17 cellular contexts compared by ENCODE assay signal in the genomic region with DNA sequence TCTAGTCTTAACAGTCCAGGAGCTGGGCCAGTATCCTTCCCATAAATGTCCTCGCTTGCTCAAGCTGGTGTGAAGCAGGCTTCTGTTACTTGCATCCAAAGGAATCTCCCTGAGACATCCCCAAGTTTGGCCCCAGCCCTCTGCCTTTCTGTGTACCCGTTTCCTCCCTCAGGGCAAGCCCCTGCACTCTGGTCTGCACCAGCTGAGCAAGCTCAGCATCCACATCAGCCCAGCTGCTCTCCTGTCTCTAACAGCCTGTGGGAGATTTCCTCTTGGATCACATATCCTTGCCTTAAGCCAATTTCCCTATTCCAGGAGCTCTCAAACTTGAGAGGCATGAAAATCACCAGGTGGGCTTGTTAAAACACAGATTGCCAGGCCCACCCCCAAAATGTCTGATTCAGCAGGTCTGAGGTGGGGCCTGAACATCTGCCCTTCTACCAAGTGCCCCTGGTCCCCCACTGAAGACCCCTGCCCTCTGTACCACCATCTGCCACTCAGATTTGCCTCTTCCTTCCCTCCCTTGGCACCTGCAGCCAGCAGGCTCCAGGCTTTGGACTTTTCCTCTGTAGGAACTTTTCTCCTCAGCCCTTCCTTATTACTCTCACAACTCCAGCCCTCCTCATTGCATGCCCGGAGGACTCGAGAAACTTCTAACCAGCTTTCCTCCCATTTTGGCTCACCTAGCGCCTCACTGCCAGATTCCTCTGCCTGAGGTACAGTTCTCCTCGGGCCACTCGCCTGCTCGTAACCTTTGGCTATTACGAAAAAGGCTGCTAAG. TPM values are rescaled to one million over a fixed set of nuclear protein-coding genes. Genes with fewer than 3 reads are reported as not detected.
DNase-seq lines count a peak whose midpoint lies in the region; ATAC-seq and TF ChIP-seq lines count a peak whose summit lies in the region.
"Had no signal": no experiment of that assay in that cellular context is flagged by ENCODE, and none has a peak within 500 bp of the region (broad histone marks: within the 10 kb centered on the region; RNA-seq: fewer than 3 reads in every experiment).

No MANE protein-coding gene starts in this region.

- intact Hi-C loops in upper lobe of right lung (cut with DNase I): no loop called here

- H3K4me1 ChIP-seq in SJCRH30: peaks cover 12% of the 10 kb centered on the region
- H3K4me1 ChIP-seq in upper lobe of right lung: peaks cover 14% of the 10 kb centered on the region
- H3K4me1 ChIP-seq: A549, Caco-2 had no signal

- POLR2A ChIA-PET in RWPE1 (lab: Yijun Ruan, JAX; ENCODE audit: low non-redundant PET): no interaction called here

- H3K27ac ChIP-seq in SJCRH30 (no peak overlapping the region), upper lobe of right lung (no peak overlapping the region), RWPE1 (no peak overlapping the region)
- H3K27ac ChIP-seq: A549 had no signal

- H3K9me3 Mint-ChIP-seq in mesothelial cell of epicardium: no peaks in the 10 kb centered on the region
- H3K9me3 Mint-ChIP-seq in activated naive CD8-positive, alpha-beta T cell treated with anti-CD3 and anti-CD28 coated beads, Interleukin-2, amount 50 U/mL, for 24 hours: no peaks in the 10 kb centered on the region
- H3K9me3 Mint-ChIP-seq: IgD-negative memory B cell had no signal

- H3K27me3 ChIP-seq in SJCRH30: no peaks in the 10 kb centered on the region
- H3K27me3 ChIP-seq in upper lobe of right lung: no peaks in the 10 kb centered on the region

- H3K27me3 Mint-ChIP-seq in mesothelial cell of epicardium (ENCODE audit: low read depth): peaks cover 28% of the 10 kb centered on the region
- H3K27me3 Mint-ChIP-seq in activated naive CD8-positive, alpha-beta T cell treated with anti-CD3 and anti-CD28 coated beads, Interleukin-2, amount 50 U/mL, for 24 hours: peaks cover 7% of the 10 kb centered on the region

- no peaks in the 10 kb centered on the region for H3K9me3 ChIP-seq in SJCRH30 (replicated peaks)
- H3K9me3 ChIP-seq in upper lobe of right lung: no peaks in the 10 kb centered on the region
- H3K9me3 ChIP-seq: A549, Caco-2 had no signal

- TF ChIP-seq CTCF in mesothelial cell of epicardium (IDR thresholded peaks at IDR 0.05; ENCODE audit: unreplicated experiment) (no peak), upper lobe of right lung (IDR thresholded peaks at IDR 0.05) (no peak), RWPE1 (conservative IDR thresholded peaks at IDR 0.05; ENCODE audit: low read depth) (no peak)

- H3K27ac Mint-ChIP-seq in mesothelial cell of epicardium: peak overlapping the region; percentile 19
- no peak overlapping the region for H3K27ac Mint-ChIP-seq in activated naive CD8-positive, alpha-beta T cell treated with anti-CD3 and anti-CD28 coated beads, Interleukin-2, amount 50 U/mL, for 24 hours

- H3K36me3 Mint-ChIP-seq in mesothelial cell of epicardium: no peaks in the 10 kb centered on the region
- no peaks in the 10 kb centered on the region for H3K36me3 Mint-ChIP-seq in activated naive CD8-positive, alpha-beta T cell treated with anti-CD3 and anti-CD28 coated beads, Interleukin-2, amount 50 U/mL, for 24 hours (ENCODE audit: low read depth)
- H3K36me3 Mint-ChIP-seq: IgD-negative memory B cell had no signal

- peaks cover 42% of the 10 kb centered on the region for H3K4me1 Mint-ChIP-seq in mesothelial cell of epicardium
- H3K4me1 Mint-ChIP-seq in activated naive CD8-positive, alpha-beta T cell treated with anti-CD3 and anti-CD28 coated beads, Interleukin-2, amount 50 U/mL, for 24 hours: no peaks in the 10 kb centered on the region
- H3K4me1 Mint-ChIP-seq: IgD-negative memory B cell had no signal

- peak; percentile 60 for ATAC-seq in upper lobe of right lung
- ATAC-seq in activated naive CD8-positive, alpha-beta T cell treated with anti-CD3 and anti-CD28 coated beads, Interleukin-2, amount 50 U/mL, for 24 hours: no peak

- H3K36me3 ChIP-seq in SJCRH30: no peaks in the 10 kb centered on the region
- H3K36me3 ChIP-seq in upper lobe of right lung: no peaks in the 10 kb centered on the region

- DNase-seq in NCI-H2171 treated with DMSO at 0.1 percent for 48 hours (lab: John Stamatoyannopoulos, UW) (peak; percentile 56), NCI-H2171 (lab: John Stamatoyannopoulos, UW) (no peak), SJCRH30 (peak; percentile 32 to 68), mesothelial cell of epicardium (ENCODE audit: low spot score in 2 of 2, unreplicated experiment in 2 of 2) (no peak), upper lobe of right lung (peak; percentile 6), HUDEP-2 (lab: John Stamatoyannopoulos, UW; ENCODE audit: unreplicated experiment in 76 of 76) (no peak), RWPE1 (ENCODE audit: low spot score) (no peak)
- DNase-seq in activated naive CD8-positive, alpha-beta T cell treated with anti-CD3 and anti-CD28 coated beads, Interleukin-2, amount 50 U/mL, for 24 hours: no peak
- DNase-seq: Caco-2, DND-41, GDM1, HCEC 1CT, MV-4-11, NCI-H1417 treated with DMSO at 0.1 percent for 48 hours had no signal

- no peak overlapping the region for H3K4me3 Mint-ChIP-seq in mesothelial cell of epicardium
- H3K4me3 Mint-ChIP-seq in activated naive CD8-positive, alpha-beta T cell treated with anti-CD3 and anti-CD28 coated beads, Interleukin-2, amount 50 U/mL, for 24 hours: no peak overlapping the region

- H3K4me3 ChIP-seq in SJCRH30: no peak overlapping the region
- H3K4me3 ChIP-seq in upper lobe of right lung: no peak overlapping the region
- H3K4me3 ChIP-seq: A549 had no signal

- CTCF ChIA-PET in RWPE1 (lab: Yijun Ruan, JAX): no interaction called here

RNA-seq across cellular contexts. Expression of gene REEP1, which starts 32.0 kb away (rescaled TPM):
- total RNA-seq in SJCRH30 (2014; rRNA removed; shearing (Covaris generic)): 2.1 and 2.3 TPM in 2 replicates
- total RNA-seq in mesothelial cell of epicardium (1.1 to 1.9 TPM (median 1.8 TPM) in 3 replicates), upper lobe of right lung (7.8 TPM)
- total RNA-seq: OCI-LY7 had no signal

Comparison
In these comparisons a context has a peak if more than half of its experiments do, and no peak if none do; other contexts are left out.
1. DNase-seq: peak in NCI-H2171 treated with DMSO at 0.1 percent for 48 hours (single experiment), SJCRH30 (2 of 2) and upper lobe of right lung (single experiment); none in NCI-H2171 (single experiment), mesothelial cell of epicardium (0 of 2), HUDEP-2 (0 of 76), RWPE1 (single experiment) and activated naive CD8-positive, alpha-beta T cell treated with anti-CD3 and anti-CD28 coated beads, Interleukin-2, amount 50 U/mL, for 24 hours (single experiment).